11 cellular contexts compared by ENCODE assay signal in the genomic region with DNA sequence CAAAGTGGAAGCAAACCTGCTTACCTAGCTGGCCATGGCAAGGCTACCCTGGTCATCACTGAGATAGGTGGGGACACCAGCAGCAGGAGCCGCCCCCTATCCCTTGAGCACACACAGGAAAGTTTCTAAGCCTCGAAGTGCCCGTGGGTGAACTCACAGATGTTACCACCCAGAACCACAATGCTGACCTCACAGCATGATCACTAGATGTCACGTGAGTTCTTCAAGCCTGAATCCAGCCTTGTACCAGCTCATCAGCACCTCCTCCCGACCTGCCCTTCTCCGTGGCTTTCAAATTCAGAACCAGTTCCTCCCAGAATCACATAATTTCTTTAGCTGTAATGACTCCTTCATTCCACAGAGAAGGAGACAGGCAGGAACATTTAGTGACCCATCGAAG.
"Had no signal": no experiment of that assay in that cellular context is flagged by ENCODE, and none has a peak within 500 bp of the region (broad histone marks: within the 10 kb centered on the region; RNA-seq: fewer than 3 reads in every experiment).

No MANE protein-coding gene starts in this region.

- H3K27me3 ChIP-seq: gastrocnemius medialis, hepatocyte, ovary, stomach had no signal

- H3K79me2 ChIP-seq: hepatocyte had no signal

- H3K36me3 ChIP-seq: gastrocnemius medialis, ovary, stomach, thoracic aorta had no signal

- ATAC-seq: gastrocnemius medialis, left ventricle myocardium superior had no signal

- H3K9me3 ChIP-seq: gastrocnemius medialis, ovary, stomach, thoracic aorta had no signal

- H2AFZ ChIP-seq: hepatocyte had no signal

- H3K4me3 ChIP-seq: gastrocnemius medialis, hepatocyte, ovary, stomach, thoracic aorta had no signal

- H3K4me2 ChIP-seq: hepatocyte had no signal

- H3K27ac ChIP-seq: gastrocnemius medialis, hepatocyte, ovary, stomach, thoracic aorta had no signal

- DNase-seq: activated T-cell treated with anti-CD3 and anti-CD28 coated beads, Interleukin-2, amount 50 U/mL, for 1 hour; cortex of kidney; effector memory CD4-positive, alpha-beta T cell; gastrocnemius medialis; kidney; left ventricle myocardium superior; ovary; stimulated activated CD4-positive, alpha-beta T cell treated with anti-CD3 and anti-CD28 coated beads, Interleukin-4, amount 100 ng/mL, for 4 hours; stomach had no signal

- H3K4me1 ChIP-seq: gastrocnemius medialis had no signal
